In genomic region chr6:34877869-34878485, GRCh38 we compare ENCODE assay signal across 3 cellular contexts.
TF ChIP-seq lines count a peak whose summit lies in the region.

No MANE protein-coding gene starts in this region.

TF ChIP-seq in HEK293, 187 proteins besides CTCF, POLR2A, EP300 and RAD21:
- TF ChIP-seq ZNF521 (tag by site-specific recombination; IDR thresholded peaks at IDR 0.05) (no peak), OSR2 (tag by site-specific recombination; IDR thresholded peaks at IDR 0.05) (no peak), ZNF121 (tag by site-specific recombination; IDR thresholded peaks at IDR 0.05) (peak; percentile 63; the same call in 1 of the 2 replicates), ZNF571 (tag by site-specific recombination; IDR thresholded peaks at IDR 0.05) (no peak), ZNF423 (tag by site-specific recombination; IDR thresholded peaks at IDR 0.05) (no peak), ZNF155 (tag by site-specific recombination; IDR thresholded peaks at IDR 0.05) (no peak)

TF ChIP-seq in GM12878, 131 proteins besides CTCF, POLR2A, EP300 and RAD21:
- TF ChIP-seq USF2 (IDR thresholded peaks at IDR 0.05; ENCODE audit: borderline replicate concordance, low read depth, low read length) (no peak), STAT1 (conservative IDR thresholded peaks at IDR 0.05) (no peak)

TF ChIP-seq in SK-N-SH treated with all-trans-retinoic acid at 6 μM for 48 hours, 23 proteins besides CTCF, POLR2A, EP300 and RAD21:
- TF ChIP-seq ZNF70 (CRISPR knock-in tag; IDR thresholded peaks at IDR 0.05), result no peak
- TF ChIP-seq ZNF565 (CRISPR knock-in tag; conservative IDR thresholded peaks at IDR 0.05; ENCODE audit: low read depth), result no peak
- no peak for TF ChIP-seq POU6F1 (CRISPR knock-in tag; IDR thresholded peaks at IDR 0.05; ENCODE audit: borderline replicate concordance, low read depth)
- no peak for TF ChIP-seq ZC3H10 (CRISPR knock-in tag; IDR thresholded peaks at IDR 0.05)
- no peak for TF ChIP-seq ZFP30 (CRISPR knock-in tag; IDR thresholded peaks at IDR 0.05)
